ENCODE assay signal across 16 cellular contexts in genomic region chr15:65092911-65093792, GRCh38. TPM values are rescaled to one million over a fixed set of nuclear protein-coding genes. Genes with fewer than 3 reads are reported as not detected.
"Had no signal": no experiment of that assay in that cellular context is flagged by ENCODE, and none has a peak within 500 bp of the region (broad histone marks: within the 10 kb centered on the region; RNA-seq: fewer than 3 reads in every experiment).

No MANE protein-coding gene starts in this region.

- FAIRE-seq: endometrium, urothelium cell line had no signal

- H3K27me3 ChIP-seq: ovary, testis had no signal

- ATAC-seq: stimulated activated naive CD8-positive, alpha-beta T cell treated with anti-CD3 and anti-CD28 coated beads, Interleukin-15, amount 100 ng/mL, for 72 hours had no signal

- H3K27ac ChIP-seq: ovary, testis had no signal

- H3K9me3 ChIP-seq: ovary, testis had no signal

- H3K9me3 Mint-ChIP-seq: activated CD4-positive, alpha-beta T cell treated with anti-CD3 and anti-CD28 coated beads, Interleukin-2, amount 10 ng/mL, durations not matched to agents 7 days and 5 days; activated T-helper 1 cell treated with anti-CD3 and anti-CD28 coated beads, Interleukin-12 subunit alpha, Interleukin-12 subunit beta, Interleukin-2, Interleukin-4 antibody, amounts not matched to agents 30 ng/mL and 10 ng/mL and 1 ng/mL, durations not matched to agents 14 hours and 24 hours and 36 hours; mesothelial cell of epicardium; stimulated activated naive CD8-positive, alpha-beta T cell treated with anti-CD3 and anti-CD28 coated beads, Interleukin-15, amount 100 ng/mL, for 72 hours had no signal

- H3K27me3 Mint-ChIP-seq: activated CD4-positive, alpha-beta T cell treated with anti-CD3 and anti-CD28 coated beads, Interleukin-2, amount 10 ng/mL, durations not matched to agents 7 days and 5 days; stimulated activated naive CD8-positive, alpha-beta T cell treated with anti-CD3 and anti-CD28 coated beads, Interleukin-15, amount 100 ng/mL, for 72 hours had no signal

- H3K4me3 Mint-ChIP-seq: activated CD4-positive, alpha-beta T cell treated with anti-CD3 and anti-CD28 coated beads, Interleukin-2, amount 10 ng/mL, durations not matched to agents 7 days and 5 days; activated T-helper 1 cell treated with anti-CD3 and anti-CD28 coated beads, Interleukin-12 subunit alpha, Interleukin-12 subunit beta, Interleukin-2, Interleukin-4 antibody, amounts not matched to agents 30 ng/mL and 10 ng/mL and 1 ng/mL, durations not matched to agents 14 hours and 24 hours and 36 hours; mesothelial cell of epicardium; stimulated activated naive CD8-positive, alpha-beta T cell treated with anti-CD3 and anti-CD28 coated beads, Interleukin-15, amount 100 ng/mL, for 72 hours had no signal

- H3K4me1 Mint-ChIP-seq: activated CD4-positive, alpha-beta T cell treated with anti-CD3 and anti-CD28 coated beads, Interleukin-2, amount 10 ng/mL, durations not matched to agents 7 days and 5 days; stimulated activated naive CD8-positive, alpha-beta T cell treated with anti-CD3 and anti-CD28 coated beads, Interleukin-15, amount 100 ng/mL, for 72 hours had no signal

- H3K4me3 ChIP-seq: ovary, testis had no signal

- H3K27ac Mint-ChIP-seq: activated T-helper 1 cell treated with anti-CD3 and anti-CD28 coated beads, Interleukin-12 subunit alpha, Interleukin-12 subunit beta, Interleukin-2, Interleukin-4 antibody, amounts not matched to agents 30 ng/mL and 10 ng/mL and 1 ng/mL, durations not matched to agents 14 hours and 24 hours and 36 hours had no signal

- DNase-seq: activated CD4-positive, alpha-beta T cell treated with anti-CD3 and anti-CD28 coated beads, Interleukin-2, amount 10 ng/mL, durations not matched to agents 7 days and 5 days; activated CD8-positive, alpha-beta memory T cell treated with anti-CD3 and anti-CD28 coated beads, Interleukin-2, amount 50 U/mL, for 48 hours; stimulated activated CD4-positive, alpha-beta T cell treated with anti-CD3 and anti-CD28 coated beads, Interleukin-1b, Interleukin-23, amount 100 ng/mL, for 48 hours; stimulated activated naive CD8-positive, alpha-beta T cell treated with anti-CD3 and anti-CD28 coated beads, Interleukin-15, amount 100 ng/mL, for 72 hours; SW 1271; testis had no signal

- H3K36me3 ChIP-seq: ovary had no signal

RNA-seq across cellular contexts. Expression of gene KBTBD13, which starts 16.6 kb away (rescaled TPM):
- total RNA-seq: activated CD4-positive, alpha-beta T cell treated with anti-CD3 and anti-CD28 coated beads, Interleukin-2, amount 10 ng/mL, durations not matched to agents 7 days and 5 days; activated T-helper 1 cell treated with anti-CD3 and anti-CD28 coated beads, Interleukin-12 subunit alpha, Interleukin-12 subunit beta, Interleukin-2, Interleukin-4 antibody, amounts not matched to agents 30 ng/mL and 10 ng/mL and 1 ng/mL, durations not matched to agents 14 hours and 24 hours and 36 hours; lower leg skin; mesothelial cell of epicardium; T-helper 2 cell treated with Interferon-gamma antibody and Interleukin-4, amounts not matched to agents 100 ng/mL and 5 ng/mL, for 36 hours had no signal
- polyA plus RNA-seq: esophagus, neural cell had no signal

RNA-seq across cellular contexts. Expression of gene RASL12, which starts 25.4 kb away (rescaled TPM):
- total RNA-seq: activated CD4-positive, alpha-beta T cell treated with anti-CD3 and anti-CD28 coated beads, Interleukin-2, amount 10 ng/mL, durations not matched to agents 7 days and 5 days; activated T-helper 1 cell treated with anti-CD3 and anti-CD28 coated beads, Interleukin-12 subunit alpha, Interleukin-12 subunit beta, Interleukin-2, Interleukin-4 antibody, amounts not matched to agents 30 ng/mL and 10 ng/mL and 1 ng/mL, durations not matched to agents 14 hours and 24 hours and 36 hours; T-helper 2 cell treated with Interferon-gamma antibody and Interleukin-4, amounts not matched to agents 100 ng/mL and 5 ng/mL, for 36 hours had no signal
- polyA plus RNA-seq: neural cell had no signal

RNA-seq across cellular contexts. Expression of gene SLC51B, which starts 48.0 kb away (rescaled TPM):
- total RNA-seq: activated CD4-positive, alpha-beta T cell treated with anti-CD3 and anti-CD28 coated beads, Interleukin-2, amount 10 ng/mL, durations not matched to agents 7 days and 5 days; activated T-helper 1 cell treated with anti-CD3 and anti-CD28 coated beads, Interleukin-12 subunit alpha, Interleukin-12 subunit beta, Interleukin-2, Interleukin-4 antibody, amounts not matched to agents 30 ng/mL and 10 ng/mL and 1 ng/mL, durations not matched to agents 14 hours and 24 hours and 36 hours; mesothelial cell of epicardium; myocyte; T-helper 2 cell treated with Interferon-gamma antibody and Interleukin-4, amounts not matched to agents 100 ng/mL and 5 ng/mL, for 36 hours had no signal
- polyA plus RNA-seq: neural cell had no signal
